In the genomic region with DNA sequence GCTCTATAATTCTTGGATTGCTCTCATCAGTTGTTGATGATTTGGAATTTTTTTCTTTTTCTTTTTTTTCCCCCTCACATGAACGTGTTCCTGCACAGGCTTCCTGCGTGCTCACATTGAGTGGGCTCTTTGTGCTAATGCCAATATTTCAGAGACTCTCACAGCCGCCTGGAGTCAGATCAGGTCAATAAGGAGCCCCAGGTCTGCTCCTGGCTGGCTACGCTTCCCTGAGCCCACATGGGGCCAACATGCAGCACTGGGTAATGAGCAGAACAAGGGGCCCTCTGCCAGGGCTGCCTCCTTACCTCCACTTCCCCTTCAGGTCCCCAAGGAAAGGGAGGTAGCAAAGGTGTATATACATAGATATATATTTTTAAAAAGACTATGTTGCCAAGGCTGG, we compare ENCODE assay signal across 23 cellular contexts.
A peak's percentile ranks its signal among the peaks of the same experiment; 100 is the strongest.
DNase-seq lines count a peak whose midpoint lies in the region; ATAC-seq and TF ChIP-seq lines count a peak whose summit lies in the region.
"Had no signal": no experiment of that assay in that cellular context is flagged by ENCODE, and none has a peak within 500 bp of the region (broad histone marks: within the 10 kb centered on the region; RNA-seq: fewer than 3 reads in every experiment).

No MANE protein-coding gene starts in this region.

- peak overlapping the region; percentile 50 to 96 (median 77) for H3K27ac Mint-ChIP-seq in brain
- peak overlapping the region; percentile 31 for H3K27ac Mint-ChIP-seq in type B pancreatic cell
- H3K27ac Mint-ChIP-seq: B cell; CD8-positive, alpha-beta T cell; GM23338; H9; HFFc6; T-helper 17 cell had no signal

- H3K36me3 Mint-ChIP-seq in brain (peaks cover 62% of the 10 kb centered on the region), type B pancreatic cell (peaks cover 16% of the 10 kb centered on the region)

- no peak for ATAC-seq in HG02852 (IDR thresholded peaks at IDR 0.05; ENCODE audit: unreplicated experiment)
- no peak for ATAC-seq in HG02970 (IDR thresholded peaks at IDR 0.05; ENCODE audit: low FRiP score, unreplicated experiment)
- ATAC-seq: CD8-positive, alpha-beta T cell; GM23338; PC-3; SK-N-SH treated with all-trans-retinoic acid at 6 μM for 48 hours; T-helper 17 cell had no signal

- H3K4me3 Mint-ChIP-seq in brain: no peak overlapping the region
- no peak overlapping the region for H3K4me3 Mint-ChIP-seq in type B pancreatic cell
- H3K4me3 Mint-ChIP-seq: B cell; CD8-positive, alpha-beta T cell; GM23338; H9; HFFc6; T-helper 17 cell had no signal

- H3K9me3 Mint-ChIP-seq in brain (peaks cover 0 to 4% (median 4%) of the 10 kb centered on the region in 5 experiments), type B pancreatic cell (peaks cover 5% of the 10 kb centered on the region)
- H3K9me3 Mint-ChIP-seq: HFFc6 had no signal

- H3K27me3 Mint-ChIP-seq in brain (no peaks in the 10 kb centered on the region), type B pancreatic cell (no peaks in the 10 kb centered on the region)
- H3K27me3 Mint-ChIP-seq: B cell, T-helper 17 cell had no signal

- TF ChIP-seq CTCF in brain (conservative IDR thresholded peaks at IDR 0.05) (no peak), type B pancreatic cell (conservative IDR thresholded peaks at IDR 0.05) (no peak)

- peak; percentile 59 for DNase-seq in DMS 273 (lab: John Stamatoyannopoulos, UW; ENCODE audit: unreplicated experiment)
- DNase-seq in DMS 273 treated with DMSO at 0.1 percent for 48 hours (lab: John Stamatoyannopoulos, UW): no peak
- DNase-seq in NCI-H524 (lab: John Stamatoyannopoulos, UW): peak; percentile 87 to 95
- DNase-seq in NCI-H524 treated with DMSO at 0.1 percent for 48 hours (lab: John Stamatoyannopoulos, UW): no peak
- DNase-seq in type B pancreatic cell (ENCODE audit: extremely low spot score, unreplicated experiment): no peak
- DNase-seq: Caco-2; CD8-positive, alpha-beta T cell; H9; HFFc6; IMR-90; KG1; MG63; NCI-H748 treated with DMSO at 0.1 percent for 48 hours; NK-92 treated with Interleukin-12 subunit alpha and Interleukin-12 subunit beta, amount 100 ng/mL, for 24 hours; PC-3; SJCRH30; T-helper 17 cell had no signal

- H3K4me1 Mint-ChIP-seq in brain (peaks cover 15% of the 10 kb centered on the region), type B pancreatic cell (ENCODE audit: unreplicated experiment) (no peaks in the 10 kb centered on the region)
- H3K4me1 Mint-ChIP-seq: B cell, GM23338, T-helper 17 cell had no signal

Comparison
In these comparisons a context has a peak if more than half of its experiments do, and no peak if none do; other contexts are left out.
1. DNase-seq: peak in DMS 273 (single experiment) and NCI-H524 (2 of 2); none in DMS 273 treated with DMSO at 0.1 percent for 48 hours (single experiment), NCI-H524 treated with DMSO at 0.1 percent for 48 hours (single experiment) and type B pancreatic cell (single experiment).